15 cellular contexts compared by ENCODE assay signal in genomic region chr6:168163096-168163731, GRCh38.
DNase-seq lines count a peak whose midpoint lies in the region; ATAC-seq, FAIRE-seq and TF ChIP-seq lines count a peak whose summit lies in the region.
"Had no signal": no experiment of that assay in that cellular context is flagged by ENCODE, and none has a peak within 500 bp of the region (broad histone marks: within the 10 kb centered on the region; RNA-seq: fewer than 3 reads in every experiment).

No MANE protein-coding gene starts in this region.

- ATAC-seq in HepG2 = no peak; the same call in 2 of the 3 replicates
- ATAC-seq in sciatic nerve = peak; percentile 69
- ATAC-seq in HG02610 (IDR thresholded peaks at IDR 0.05; ENCODE audit: unreplicated experiment) = no peak
- no peak for ATAC-seq in HG02870 (IDR thresholded peaks at IDR 0.05; ENCODE audit: unreplicated experiment)
- no peak for ATAC-seq in HG03565 (IDR thresholded peaks at IDR 0.05; ENCODE audit: unreplicated experiment)
- ATAC-seq: gastrocnemius medialis had no signal

- whole genome bisulfite sequencing in HepG2 (ENCODE audit: low lambda C conversion rate) = 33% methylated on average over 14 of the region's 14 CpGs

- no peaks in the 10 kb centered on the region for H3K4me1 ChIP-seq in HEK293 (ENCODE audit: control insufficient read depth, insufficient read depth, low read length)
- no peaks in the 10 kb centered on the region for H3K4me1 ChIP-seq in HepG2 (ENCODE audit: insufficient read depth, low read length)
- H3K4me1 ChIP-seq: gastrocnemius medialis had no signal

- BruUV-seq in HepG2 (replicated peaks; lab: Mats Ljungman, UMichigan) = no TSS peak

- no peak overlapping the region for H2AFZ ChIP-seq in HepG2 (ENCODE audit: low read length)

- H3K27me3 ChIP-seq in HepG2 (ENCODE audit: control insufficient read depth in 1 of 2, insufficient read depth in 2 of 2, low read length in 2 of 2) = peaks cover 2 to 9% of the 10 kb centered on the region in 2 experiments; a peak in 2 of 5 replicates

- CTCF ChIA-PET in HEK293 (lab: Yijun Ruan, JAX) = no interaction called here
- CTCF ChIA-PET in HepG2 (lab: Yijun Ruan, JAX; ENCODE audit: low intra/inter-chr PET ratio, low total read pairs) = no interaction called here

- TF ChIP-seq CTCF in HEK293 (tag by site-specific recombination; IDR thresholded peaks at IDR 0.05) = no peak
- TF ChIP-seq CTCF in HepG2 (CRISPR knock-in tag; IDR thresholded peaks at IDR 0.05) = no peak

- H3K4me2 ChIP-seq in HepG2 (ENCODE audit: low read depth, low read length) = no peak overlapping the region

- H3K9ac ChIP-seq in HepG2 (ENCODE audit: insufficient read depth, low read depth, low read length) = no peak overlapping the region

- in situ Hi-C loops in HepG2 (cut with HindIII; ENCODE audit: extremely low pct_ligation_motif_present, low pct_unique_long_range_greater_than_20kb) (no loop called here), ACHN (cut with HindIII; ENCODE audit: low pct_ligation_motif_present, low pct_unique_long_range_greater_than_20kb, low sequenced_read_pairs) (no loop called here)

- no peak for FAIRE-seq in HepG2 (lab: Jason Lieb, UNC)

- no peak overlapping the region for H3K27ac ChIP-seq in HEK293 (ENCODE audit: extremely low read depth, low read depth, low read length)
- H3K27ac ChIP-seq in HepG2 (ENCODE audit: extremely low read length, insufficient read depth, low read length) = no peak overlapping the region
- H3K27ac ChIP-seq: gastrocnemius medialis had no signal

- no peaks in the 10 kb centered on the region for H3K79me2 ChIP-seq in HepG2 (ENCODE audit: insufficient read depth, low read length)

- H3K36me3 ChIP-seq in HEK293 (ENCODE audit: control insufficient read depth in 2 of 2, insufficient read depth in 1 of 2, low read length in 2 of 2) (no peaks in the 10 kb centered on the region), HepG2 (replicated peaks in 1 of 2; ENCODE audit: control insufficient read depth in 1 of 2, insufficient read depth in 2 of 2, low read length in 2 of 2) (no peaks in the 10 kb centered on the region)
- H3K36me3 ChIP-seq: gastrocnemius medialis had no signal

- no peaks in the 10 kb centered on the region for H4K20me1 ChIP-seq in HepG2 (ENCODE audit: insufficient read depth, low read length)

- H3K4me3 ChIP-seq in HEK293 (ENCODE audit: low read depth, low read length) = no peak overlapping the region
- H3K4me3 ChIP-seq in HepG2 (replicated peaks in 1 of 3; ENCODE audit: insufficient read depth in 1 of 3, low read depth in 2 of 3, low read length in 3 of 3) = no peak overlapping the region
- H3K4me3 ChIP-seq: gastrocnemius medialis had no signal

- TF ChIP-seq POLR2A in HepG2 (IDR thresholded peaks at IDR 0.05; ENCODE audit: insufficient read depth in 1 of 2, low read depth in 2 of 2, low read length in 2 of 2) = no peak

- no peak for TF ChIP-seq EP300 in HepG2 (IDR thresholded peaks at IDR 0.05; ENCODE audit: low read depth in 2 of 2, low read length in 2 of 2)
- no peak for TF ChIP-seq EP300 in HepG2 (CRISPR knock-in tag; IDR thresholded peaks at IDR 0.05; ENCODE audit: borderline replicate concordance)

- no peak for TF ChIP-seq RAD21 in HepG2 (CRISPR knock-in tag; IDR thresholded peaks at IDR 0.05)

- intact Hi-C loops in HepG2 (cut with micrococcal nuclease; ENCODE audit: unreplicated experiment) (no loop called here), sciatic nerve (cut with DNase I) (no loop called here)

- POLR2A ChIA-PET in HEK293 (lab: Yijun Ruan, JAX) = no interaction called here
- POLR2A ChIA-PET in HepG2 (lab: Yijun Ruan, JAX) = no interaction called here

- peak; percentile 95 for DNase-seq in amniotic epithelial cell (ENCODE audit: low read depth)
- DNase-seq in HepG2 (ENCODE audit: low spot score) = no peak
- DNase-seq in sciatic nerve (ENCODE audit: low spot score) = no peak
- no peak for DNase-seq in ACHN
- DNase-seq: activated naive CD8-positive, alpha-beta T cell treated with anti-CD3 and anti-CD28 coated beads for 36 hours; CD4-positive, alpha-beta memory T cell; cortex of kidney; gastrocnemius medialis; left cardiac atrium; NCI-H524; stimulated activated CD4-positive, alpha-beta T cell treated with anti-CD3 and anti-CD28 coated beads, Interleukin-4, amount 100 ng/mL, for 24 hours had no signal

- H3K9me3 ChIP-seq in HEK293 (ENCODE audit: control insufficient read depth, insufficient read depth, low read depth, low read length) = no peaks in the 10 kb centered on the region
- H3K9me3 ChIP-seq in HepG2 (ENCODE audit: low read length) = no peaks in the 10 kb centered on the region
- H3K9me3 ChIP-seq: gastrocnemius medialis had no signal

TF ChIP-seq in HEK293, 187 proteins besides CTCF, POLR2A, EP300 and RAD21:
- no peak for TF ChIP-seq ZNF785 (tag by site-specific recombination; IDR thresholded peaks at IDR 0.05)
- TF ChIP-seq ZIC2 (tag by site-specific recombination; IDR thresholded peaks at IDR 0.05) = peak; percentile 83
- no peak for TF ChIP-seq BCL11A (tag by site-specific recombination; IDR thresholded peaks at IDR 0.05; ENCODE audit: low read depth)
TF ChIP-seq in HEK293: peak in this region for 1.

TF ChIP-seq in HepG2, 621 proteins besides CTCF, POLR2A, EP300 and RAD21:
- TF ChIP-seq ZNF224 (CRISPR knock-in tag; IDR thresholded peaks at IDR 0.05) (no peak), SALL1 (CRISPR knock-in tag; IDR thresholded peaks at IDR 0.05) (0 out of 2 replicates have a peak, but pooled peaks have one; percentile 14)
